ENCODE assay signal across 8 cellular contexts in genomic region chr5:150640311-150641005, GRCh38. TPM values are rescaled to one million over a fixed set of nuclear protein-coding genes. Genes with fewer than 3 reads are reported as not detected.
DNase-seq lines count a peak whose midpoint lies in the region; ATAC-seq and TF ChIP-seq lines count a peak whose summit lies in the region.

SYNPO (plus strand) TSS chr5:150640660; CDS start chr5:150648276, 7,616 bp downstream.

- POLR2A ChIA-PET in HCT116 (lab: Charles Lee) = interaction anchor here (0.7 kb wide), 1 partner anchor 17 kb away, joined by 5 read pairs; no protein-coding TSS in a partner anchor
- POLR2A ChIA-PET in activated B cell treated with CpG ODN at 0.5 μM for 24 hours (lab: Charles Lee) = no interaction called here

- no peak within 1 kb of the TSS for H3K9ac ChIP-seq in HCT116 (ENCODE audit: low read length)

- no peak within 1 kb of the TSS for H3K27ac ChIP-seq in HCT116 (ENCODE audit: low read depth, low read length)
- H3K27ac ChIP-seq in right atrium auricular region = peak within 1 kb of the TSS; percentile 96

- H4K20me1 ChIP-seq in HCT116 (ENCODE audit: insufficient read depth) = no peaks in the 10 kb centered on the region

- H3K27ac Mint-ChIP-seq in activated B cell treated with CpG ODN at 0.5 μM for 24 hours = no peak within 1 kb of the TSS

- H3K9me3 Mint-ChIP-seq in activated B cell treated with CpG ODN at 0.5 μM for 24 hours = no peaks in the 10 kb centered on the region

- H3K4me1 ChIP-seq in HCT116 (ENCODE audit: control insufficient read depth in 1 of 2, insufficient read depth in 2 of 2, low read length in 2 of 2) (peaks cover 77 to 97% of the 10 kb centered on the region in 2 experiments), right atrium auricular region (peaks cover 0 to 100% of the 10 kb centered on the region in 2 donors)

- no peak within 1 kb of the TSS for H3K4me3 ChIP-seq in HCT116 (replicated peaks in 1 of 2; ENCODE audit: low read depth in 1 of 2, low read length in 2 of 2)
- H3K4me3 ChIP-seq in right atrium auricular region = peak within 1 kb of the TSS; percentile 47 to 48
- peak within 1 kb of the TSS; percentile 37 for H3K4me3 ChIP-seq in skeletal muscle cell (ENCODE audit: low read depth, low read length)

- H3K36me3 ChIP-seq in HCT116 (ENCODE audit: control insufficient read depth in 1 of 2, insufficient read depth in 2 of 2, low read length in 2 of 2) = no peaks in the 10 kb centered on the region
- H3K36me3 ChIP-seq in right atrium auricular region = no peaks in the 10 kb centered on the region

- CTCF ChIA-PET in HCT116 (lab: Charles Lee) (interaction anchor here (0.8 to 1.3 kb wide), 2 partner anchors 12 to 16 kb away, joined by 3 to 4 read pairs; no protein-coding TSS in a partner anchor), activated B cell treated with CpG ODN at 0.5 μM for 24 hours (lab: Charles Lee) (no interaction called here)

- no peak for TF ChIP-seq POLR2A in HCT116 (IDR thresholded peaks at IDR 0.05; ENCODE audit: borderline replicate concordance, extremely low read depth, insufficient read depth, insufficient read length)

- no peaks in the 10 kb centered on the region for H3K27me3 ChIP-seq in HCT116 (ENCODE audit: insufficient read depth, low read length)
- no peaks in the 10 kb centered on the region for H3K27me3 ChIP-seq in right atrium auricular region

- DNase-seq in HCT116 (ENCODE audit: low read depth, low spot score) (no peak), activated B cell treated with CpG ODN at 0.5 μM for 24 hours (no peak), right atrium auricular region (ENCODE audit: low spot score) (peak; percentile 89), skeletal muscle cell (ENCODE audit: low read depth) (peak; percentile 87), NCI-H748 (lab: John Stamatoyannopoulos, UW; ENCODE audit: unreplicated experiment) (no peak), KG1 (lab: John Stamatoyannopoulos, UW) (no peak), NK-92 (lab: John Stamatoyannopoulos, UW; ENCODE audit: unreplicated experiment) (no peak), UCSD-AML1 (lab: John Stamatoyannopoulos, UW; ENCODE audit: unreplicated experiment) (no peak)

- no TSS peak for BruUV-seq in HCT116 (replicated peaks; lab: Mats Ljungman, UMichigan)

- intact Hi-C loops in HCT116 (cut with micrococcal nuclease) = no loop called here
- intact Hi-C loops in activated B cell treated with CpG ODN at 0.5 μM for 24 hours (cut with micrococcal nuclease) = loop anchor here (5.0 kb wide), 1 partner anchor 33 kb away; no protein-coding TSS in a partner anchor

- no peaks in the 10 kb centered on the region for H3K4me1 Mint-ChIP-seq in activated B cell treated with CpG ODN at 0.5 μM for 24 hours

- ATAC-seq in HCT116 (no peak), activated B cell treated with CpG ODN at 0.5 μM for 24 hours (ENCODE audit: low read depth) (no peak)

- no peaks in the 10 kb centered on the region for H3K9me3 ChIP-seq in HCT116 (ENCODE audit: control insufficient read depth in 1 of 2, insufficient read depth in 1 of 2, low read depth in 1 of 2, low read length in 2 of 2)
- no peaks in the 10 kb centered on the region for H3K9me3 ChIP-seq in right atrium auricular region

- peak within 1 kb of the TSS; percentile 67 for H3K4me2 ChIP-seq in HCT116 (ENCODE audit: low read length)

- H3K4me3 Mint-ChIP-seq in activated B cell treated with CpG ODN at 0.5 μM for 24 hours = no peak within 1 kb of the TSS

- no peak within 1 kb of the TSS for H2AFZ ChIP-seq in HCT116 (ENCODE audit: low read depth, low read length, poor library complexity, severe bottlenecking)

- RAD21 ChIA-PET in HCT116 (lab: Charles Lee; ENCODE audit: low non-redundant PET in 1 of 2, low total read pairs in 2 of 2, uncharacterized antibody in 2 of 2, unreplicated experiment in 2 of 2) = no interaction called here

- no peaks in the 10 kb centered on the region for H3K79me2 ChIP-seq in HCT116 (ENCODE audit: insufficient read depth, low read length)

- H3K36me3 Mint-ChIP-seq in activated B cell treated with CpG ODN at 0.5 μM for 24 hours (ENCODE audit: low read depth) = peaks cover 2% of the 10 kb centered on the region

- no peaks in the 10 kb centered on the region for H3K27me3 Mint-ChIP-seq in activated B cell treated with CpG ODN at 0.5 μM for 24 hours

- TF ChIP-seq CTCF in HCT116 (IDR thresholded peaks at IDR 0.05 in 2 of 3, conservative IDR thresholded peaks at IDR 0.05 in 1 of 3; ENCODE audit: borderline replicate concordance in 1 of 3, insufficient read depth in 1 of 3, low read depth in 2 of 3, low read length in 2 of 3) (no peak), activated B cell treated with CpG ODN at 0.5 μM for 24 hours (IDR thresholded peaks at IDR 0.05) (no peak), right atrium auricular region (IDR thresholded peaks at IDR 0.05) (no peak)

- no peaks in the 10 kb centered on the region for H3K9me2 ChIP-seq in HCT116 (ENCODE audit: insufficient read depth)

- TF ChIP-seq RAD21 in HCT116 (IDR thresholded peaks at IDR 0.05; ENCODE audit: low read depth) = no peak

TF ChIP-seq in HCT116, 20 proteins besides CTCF, POLR2A, EP300 and RAD21:
- no peak for TF ChIP-seq POLR2AphosphoS5 (IDR thresholded peaks at IDR 0.05; ENCODE audit: low read depth, low read length)
- no peak for TF ChIP-seq SIN3A (IDR thresholded peaks at IDR 0.05; ENCODE audit: low read depth)
- TF ChIP-seq TCF7L2 (IDR thresholded peaks at IDR 0.05; ENCODE audit: borderline replicate concordance, extremely low read depth, insufficient read depth, insufficient read length) = no peak
- TF ChIP-seq ZFX (IDR thresholded peaks at IDR 0.05) = no peak
- TF ChIP-seq CBX3 (IDR thresholded peaks at IDR 0.05; ENCODE audit: low read depth) = no peak
- no peak for TF ChIP-seq CEBPB (IDR thresholded peaks at IDR 0.05; ENCODE audit: low read depth)
- TF ChIP-seq EGR1 (IDR thresholded peaks at IDR 0.05; ENCODE audit: low read depth) = no peak
- no peak for TF ChIP-seq ATF3 (IDR thresholded peaks at IDR 0.05)

RNA-seq across cellular contexts. Expression of gene SYNPO, which starts in this region (rescaled TPM):
- total RNA-seq in HCT116 (2021; ENCODE audit: unreplicated experiment) = 8.2 TPM
- polyA plus RNA-seq in HCT116 (2012) = 7.5 and 8.6 TPM in 2 replicates
- 49.2 and 49.3 TPM in 2 replicates for total RNA-seq in activated B cell treated with CpG ODN at 0.5 μM for 24 hours
- 100 to 1,000 TPM; 369 to 413 TPM for total RNA-seq in right atrium auricular region

Comparison
In these comparisons a context has a peak if more than half of its experiments do, and no peak if none do; other contexts are left out.
1. DNase-seq: peak in right atrium auricular region (single experiment) and skeletal muscle cell (single experiment); none in HCT116 (single experiment), activated B cell treated with CpG ODN at 0.5 μM for 24 hours (single experiment), NCI-H748 (single experiment), KG1 (single experiment), NK-92 (single experiment) and UCSD-AML1 (single experiment).
2. H3K4me3 ChIP-seq: peak in right atrium auricular region (2 of 2) and skeletal muscle cell (single experiment); none in HCT116 (0 of 2).